In the genomic region with DNA sequence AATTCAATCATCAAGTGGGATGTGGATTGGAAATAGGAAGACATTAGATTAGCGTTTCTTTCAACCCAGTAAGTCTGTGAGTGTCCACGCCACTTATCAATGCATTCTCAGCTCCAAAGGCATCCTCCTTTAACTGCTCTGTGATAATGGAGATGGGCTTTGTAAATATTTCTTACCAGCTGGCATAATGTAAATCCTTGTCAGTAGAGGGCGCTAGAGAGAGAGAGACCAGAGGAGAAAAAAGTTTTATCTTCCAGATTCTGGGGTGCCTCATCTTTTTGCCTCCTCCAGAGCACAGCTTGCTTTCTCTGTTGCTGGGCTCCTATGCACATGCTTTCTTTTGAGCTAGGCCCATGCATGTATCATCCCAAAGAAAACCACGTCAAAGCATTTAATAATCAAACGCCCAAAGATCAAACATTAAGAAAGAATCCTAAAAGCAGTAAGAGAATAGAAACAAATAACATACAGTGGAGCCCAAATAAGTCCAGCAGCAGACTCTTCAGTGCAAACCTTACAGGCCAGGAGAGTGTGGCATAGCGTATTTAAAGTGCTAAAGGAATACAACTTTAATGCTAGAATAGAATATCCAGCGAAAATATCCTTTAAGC, we compare ENCODE assay signal across 8 cellular contexts. TPM values are rescaled to one million over a fixed set of nuclear protein-coding genes. Genes with fewer than 3 reads are reported as not detected.
DNase-seq lines count a peak whose midpoint lies in the region; ATAC-seq and TF ChIP-seq lines count a peak whose summit lies in the region.

No MANE protein-coding gene starts in this region.

- DNase-seq in COLO829 (ENCODE audit: low spot score) (peak; percentile 41), NCI-H82 treated with DMSO at 0.1 percent for 48 hours (lab: John Stamatoyannopoulos, UW; ENCODE audit: unreplicated experiment) (peak; percentile 10), colonic mucosa (no peak), osteocyte (ENCODE audit: extremely low spot score, unreplicated experiment) (no peak), posterior cingulate gyrus (no peak), NK-92 (lab: John Stamatoyannopoulos, UW; ENCODE audit: unreplicated experiment) (no peak)
- no peak for DNase-seq in NK-92 treated with Interleukin-12 subunit alpha and Interleukin-12 subunit beta, amount 100 ng/mL, for 24 hours (lab: John Stamatoyannopoulos, UW)

- H3K9me3 ChIP-seq in colonic mucosa, result no peaks in the 10 kb centered on the region

- TF ChIP-seq CTCF in colonic mucosa (IDR thresholded peaks at IDR 0.05), result peak; percentile 62
- TF ChIP-seq CTCF in osteocyte (IDR thresholded peaks at IDR 0.05), result peak; percentile 60

- no peak overlapping the region for H3K4me3 ChIP-seq in colonic mucosa

- H3K27ac Mint-ChIP-seq in osteocyte (ENCODE audit: unreplicated experiment), result no peak overlapping the region

- H3K9me3 Mint-ChIP-seq in osteocyte (ENCODE audit: unreplicated experiment), result peaks cover 3% of the 10 kb centered on the region

- H3K36me3 ChIP-seq in colonic mucosa, result no peaks in the 10 kb centered on the region

- no peak overlapping the region for H3K4me3 Mint-ChIP-seq in osteocyte (ENCODE audit: unreplicated experiment)

- no peaks in the 10 kb centered on the region for H3K4me1 ChIP-seq in colonic mucosa

- intact Hi-C loops in colonic mucosa (cut with DNase I) (no loop called here), posterior cingulate gyrus (cut with DNase I) (no loop called here)

- H3K27ac ChIP-seq in colonic mucosa, result no peak overlapping the region

- H3K27me3 ChIP-seq in colonic mucosa, result no peaks in the 10 kb centered on the region

- H3K27me3 Mint-ChIP-seq in osteocyte (ENCODE audit: unreplicated experiment), result no peaks in the 10 kb centered on the region

- no peaks in the 10 kb centered on the region for H3K4me1 Mint-ChIP-seq in osteocyte (ENCODE audit: unreplicated experiment)

- no peak overlapping the region for H3K9ac ChIP-seq in colonic mucosa (ENCODE audit: low read depth in 2 of 2, low read length in 2 of 2)

- peak; percentile 47 for ATAC-seq in GM21717 (IDR thresholded peaks at IDR 0.05; ENCODE audit: unreplicated experiment)

- no peaks in the 10 kb centered on the region for H3K36me3 Mint-ChIP-seq in osteocyte (ENCODE audit: unreplicated experiment)

RNA-seq across cellular contexts. Expression of a gene that starts 9.6 kb away (rescaled TPM):
- total RNA-seq in colonic mucosa, result 10 to 100 TPM; 19.0 to 21.3 TPM
- total RNA-seq in osteocyte, result 22.3 and 23.6 TPM in 2 replicates

Comparison
In these comparisons a context has a peak if more than half of its experiments do, and no peak if none do; other contexts are left out.
1. DNase-seq: peak in COLO829 (single experiment) and NCI-H82 treated with DMSO at 0.1 percent for 48 hours (single experiment); none in colonic mucosa (single experiment), osteocyte (single experiment), posterior cingulate gyrus (0 of 10), NK-92 (single experiment) and NK-92 treated with Interleukin-12 subunit alpha and Interleukin-12 subunit beta, amount 100 ng/mL, for 24 hours (single experiment).